In genomic region chr7:150903627-150904026, GRCh38 we compare ENCODE assay signal across 10 cellular contexts. TPM values are rescaled to one million over a fixed set of nuclear protein-coding genes. Genes with fewer than 3 reads are reported as not detected.
A peak's percentile ranks its signal among the peaks of the same experiment; 100 is the strongest.
DNase-seq lines count a peak whose midpoint lies in the region; ATAC-seq and TF ChIP-seq lines count a peak whose summit lies in the region.
"Had no signal": no experiment of that assay in that cellular context is flagged by ENCODE, and none has a peak within 500 bp of the region (broad histone marks: within the 10 kb centered on the region; RNA-seq: fewer than 3 reads in every experiment).

No MANE protein-coding gene starts in this region.

- peak overlapping the region; percentile 30 for H3K4me3 ChIP-seq in thoracic aorta
- H3K4me3 ChIP-seq in tibial artery: no peak overlapping the region
- H3K4me3 ChIP-seq: right lobe of liver had no signal

- H3K36me3 ChIP-seq in thoracic aorta: no peaks in the 10 kb centered on the region
- no peaks in the 10 kb centered on the region for H3K36me3 ChIP-seq in tibial artery
- H3K36me3 ChIP-seq: right lobe of liver had no signal

- TF ChIP-seq CTCF in thoracic aorta (IDR thresholded peaks at IDR 0.05): no peak
- TF ChIP-seq CTCF in tibial artery (IDR thresholded peaks at IDR 0.05): no peak

- H3K27ac ChIP-seq in thoracic aorta: peak overlapping the region in 1 of 2 donors; percentile 19
- peak overlapping the region in 1 of 2 donors; percentile 42 for H3K27ac ChIP-seq in tibial artery
- H3K27ac ChIP-seq: right lobe of liver had no signal

- peak; percentile 13 for DNase-seq in NCI-H748 (lab: John Stamatoyannopoulos, UW; ENCODE audit: unreplicated experiment)
- DNase-seq in NCI-H748 treated with DMSO at 0.1 percent for 48 hours (lab: John Stamatoyannopoulos, UW): no peak
- peak; percentile 64 for DNase-seq in RPMI7951 (ENCODE audit: low read depth)
- peak; percentile 59 for DNase-seq in globus pallidus (ENCODE audit: low spot score)
- DNase-seq in thoracic aorta (ENCODE audit: low spot score): peak; percentile 20
- no peak for DNase-seq in NOMO-1 treated with DMSO at 0.1 percent for 48 hours (lab: John Stamatoyannopoulos, UW; ENCODE audit: unreplicated experiment)
- no peak for DNase-seq in tibial artery

- H3K4me1 ChIP-seq in thoracic aorta (ENCODE audit: control insufficient read depth in 1 of 2, low read depth in 2 of 2) (peaks cover 9 to 13% of the 10 kb centered on the region in 2 donors), tibial artery (peaks cover 0 to 15% (median 9%) of the 10 kb centered on the region in 4 donors)

- ATAC-seq in thoracic aorta (ENCODE audit: insufficient number of reproducible peaks, low FRiP score, low read depth): peak; percentile 66
- no peak for ATAC-seq in HG02852 (IDR thresholded peaks at IDR 0.05; ENCODE audit: unreplicated experiment)

- intact Hi-C loops in tibial artery (cut with DNase I; ENCODE audit: low total_unique reads): loop anchor here (5.0 kb wide), 1 partner anchor 204 kb away; no protein-coding TSS in a partner anchor

- H3K27me3 ChIP-seq in thoracic aorta (replicated peaks; ENCODE audit: insufficient read depth) (peaks cover 4% of the 10 kb centered on the region), tibial artery (no peaks in the 10 kb centered on the region)
- H3K27me3 ChIP-seq: right lobe of liver had no signal

- H3K9me3 ChIP-seq in thoracic aorta (no peaks in the 10 kb centered on the region), tibial artery (no peaks in the 10 kb centered on the region)
- H3K9me3 ChIP-seq: right lobe of liver had no signal

RNA-seq across cellular contexts. Expression of gene AOC1, which starts 51.3 kb away (rescaled TPM):
- not detected in 2 replicates for total RNA-seq in RPMI7951 (2014; rRNA removed; shearing (Covaris generic))
- not detected for total RNA-seq in thoracic aorta
- total RNA-seq: activated T-helper 1 cell treated with anti-CD3 and anti-CD28 coated beads, Interleukin-12 subunit alpha, Interleukin-12 subunit beta, Interleukin-2, Interleukin-4 antibody, amounts not matched to agents 30 ng/mL and 10 ng/mL and 1 ng/mL, durations not matched to agents 14 hours and 24 hours and 36 hours had no signal

Comparison
In these comparisons a context has a peak if more than half of its experiments do, and no peak if none do; other contexts are left out.
1. DNase-seq: peak in NCI-H748 (single experiment), RPMI7951 (single experiment), globus pallidus (single experiment) and thoracic aorta (single experiment); none in NCI-H748 treated with DMSO at 0.1 percent for 48 hours (single experiment), NOMO-1 treated with DMSO at 0.1 percent for 48 hours (single experiment) and tibial artery (0 of 2).